In the genomic region with DNA sequence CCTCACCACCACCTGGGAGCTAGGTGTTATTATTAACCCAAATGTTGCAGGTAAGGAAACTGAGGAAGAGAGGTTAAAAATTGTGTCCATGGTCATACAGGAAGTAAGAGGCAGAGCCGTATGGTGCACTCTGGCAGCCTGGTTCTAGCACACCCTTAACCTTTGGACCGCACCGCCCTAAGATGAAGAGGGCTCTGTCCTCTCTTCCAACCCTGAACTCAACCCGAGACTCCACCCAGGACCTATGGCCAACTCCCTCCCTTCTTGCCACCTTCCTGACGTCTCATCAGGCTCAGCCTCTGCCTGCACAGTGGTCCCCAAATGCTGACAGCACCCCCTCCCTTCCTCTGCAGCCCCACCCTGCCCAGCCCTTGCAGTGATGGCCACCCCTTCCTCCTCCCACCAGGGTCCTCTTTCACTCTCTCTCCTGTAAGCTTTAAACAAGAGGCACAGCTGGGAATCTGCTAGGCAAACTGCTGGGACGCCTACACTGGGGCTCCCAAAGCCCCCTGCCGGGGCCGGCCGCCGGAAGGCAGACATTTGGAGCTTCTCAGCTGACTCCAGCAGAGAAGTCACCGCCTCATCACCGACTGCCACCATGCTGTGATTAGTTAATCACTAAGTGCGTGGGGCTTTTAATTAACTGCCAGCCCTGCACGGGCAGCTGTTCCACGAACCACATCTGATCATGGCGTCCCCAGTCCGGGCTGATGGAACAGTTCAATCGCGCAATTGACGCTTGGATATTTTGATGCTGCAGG, we compare ENCODE assay signal across 1 cellular context.
TF ChIP-seq lines count a peak whose summit lies in the region.

No MANE protein-coding gene starts in this region.

TF ChIP-seq in HEK293, 187 proteins besides CTCF, POLR2A, EP300 and RAD21 (continued from another document):
- no peak for TF ChIP-seq TSHZ1 (tag by site-specific recombination; IDR thresholded peaks at IDR 0.05; ENCODE audit: borderline replicate concordance)
- TF ChIP-seq ZNF169 (tag by site-specific recombination; IDR thresholded peaks at IDR 0.05) = no peak
